Comparison of ENCODE assay signal across 8 cellular contexts in genomic region chr10:17643339-17643754, GRCh38. TPM values are rescaled to one million over a fixed set of nuclear protein-coding genes. Genes with fewer than 3 reads are reported as not detected.
DNase-seq lines count a peak whose midpoint lies in the region; ATAC-seq, FAIRE-seq and TF ChIP-seq lines count a peak whose summit lies in the region.

No MANE protein-coding gene starts in this region.

- H2AK5ac ChIP-seq in H1 (ENCODE audit: low read depth, low read length) = no peak overlapping the region

- H3K27me3 ChIP-seq in H1 (replicated peaks in 1 of 4; ENCODE audit: control insufficient read depth in 3 of 4, extremely low read depth in 1 of 4, insufficient read depth in 3 of 4, low read length in 3 of 4) = no peaks in the 10 kb centered on the region
- no peaks in the 10 kb centered on the region for H3K27me3 ChIP-seq in mononuclear cell (ENCODE audit: insufficient read depth, low read length)
- H3K27me3 ChIP-seq in uterus = no peaks in the 10 kb centered on the region

- CTCF ChIA-PET in H1 (lab: Charles Lee; ENCODE audit: partially characterized antibody) = interaction anchor here (1.3 to 1.6 kb wide), 3 partner anchors 20 to 94 kb away, joined by 4 to 5 read pairs (median 4); no protein-coding TSS in a partner anchor

- H4K20me1 ChIP-seq in H1 (replicated peaks in 1 of 2; ENCODE audit: control insufficient read depth in 1 of 2, insufficient read depth in 2 of 2, low read length in 2 of 2) = peaks cover 0 to 2% of the 10 kb centered on the region in 2 experiments

- TF ChIP-seq CTCF in H1 (IDR thresholded peaks at IDR 0.05; ENCODE audit: control extremely low read depth in 1 of 3, insufficient read depth in 1 of 3, low read depth in 1 of 3, low read length in 3 of 3) (no peak), uterus (IDR thresholded peaks at IDR 0.05) (no peak)

- H3K79me2 ChIP-seq in H1 (ENCODE audit: control insufficient read depth in 1 of 2, insufficient read depth in 2 of 2, low read length in 2 of 2) = peaks cover 17 to 64% of the 10 kb centered on the region in 2 experiments

- no peak overlapping the region for H2BK20ac ChIP-seq in H1 (ENCODE audit: low read length)

- H3K18ac ChIP-seq in H1 (ENCODE audit: extremely low read depth, low read length) = peak overlapping the region; percentile 42; the same call in 1 of the 2 replicates

- DNase-seq in ELR (ENCODE audit: low read depth) (peak; percentile 89), SW480 (ENCODE audit: low spot score) (peak; percentile 88), H1 (ENCODE audit: low read depth in 1 of 2, low spot score in 2 of 2) (no peak), uterus (peak in 1 of 2 donors; percentile 75), GF-D8 (lab: John Stamatoyannopoulos, UW) (no peak)

- no peak overlapping the region for H3K14ac ChIP-seq in H1 (ENCODE audit: insufficient read length)

- H4K91ac ChIP-seq in H1 (replicated peaks; ENCODE audit: insufficient read length, low read length) = no peak overlapping the region

- peak overlapping the region; percentile 22; the same call in 1 of the 2 replicates for H4K8ac ChIP-seq in H1 (ENCODE audit: extremely low read depth, insufficient read depth, low read length)

- no peak overlapping the region for H3K23ac ChIP-seq in H1 (ENCODE audit: insufficient read length)

- intact Hi-C loops in uterus (cut with DNase I; ENCODE audit: low total_unique reads) = no loop called here

- H2BK12ac ChIP-seq in H1 (ENCODE audit: low read depth, low read length) = no peak overlapping the region; the same call in 1 of the 2 replicates

- H4K5ac ChIP-seq in H1 (ENCODE audit: insufficient read length, low read depth, low read length) = peak overlapping the region; percentile 77

- TF ChIP-seq POLR2A in H1 (IDR thresholded peaks at IDR 0.05; ENCODE audit: control extremely low read depth in 1 of 2, low read depth in 2 of 2, low read length in 2 of 2) (no peak), uterus (IDR thresholded peaks at IDR 0.05) (no peak)

- peak overlapping the region; percentile 70 to 100 (median 92) for H3K9ac ChIP-seq in H1 (replicated peaks in 1 of 4; ENCODE audit: extremely low read depth in 1 of 4, low read depth in 3 of 4, low read length in 3 of 4)

- POLR2A ChIA-PET in H1 (lab: Charles Lee; ENCODE audit: partially characterized antibody) = interaction anchor here (0.9 to 3.8 kb wide), 15 partner anchors 9 to 61 kb away, joined by 3 to 29 read pairs (median 5); partner anchors contain the start of gene HACD1

- no peak overlapping the region for H2BK120ac ChIP-seq in H1 (replicated peaks; ENCODE audit: low read depth, low read length)

- no peaks in the 10 kb centered on the region for H3K79me1 ChIP-seq in H1 (ENCODE audit: low read depth, low read length)

- peak overlapping the region; percentile 100 for H2BK5ac ChIP-seq in H1 (ENCODE audit: low read depth, low read length)

- H3K56ac ChIP-seq in H1 (replicated peaks; ENCODE audit: insufficient read length, low read depth, low read length) = peak overlapping the region; percentile 43

- H3K4ac ChIP-seq in H1 (replicated peaks; ENCODE audit: insufficient read length, low read depth, low read length) = no peak overlapping the region

- peak overlapping the region; percentile 71 to 81 for H3K4me2 ChIP-seq in H1 (ENCODE audit: insufficient read depth in 1 of 2, low read depth in 2 of 2, low read length in 2 of 2)

- peaks cover 0 to 5% (median 1%) of the 10 kb centered on the region in 4 experiments; a peak in 4 of 7 replicates for H3K4me1 ChIP-seq in H1 (replicated peaks in 1 of 4; ENCODE audit: control insufficient read depth in 3 of 4, insufficient read depth in 4 of 4, low read length in 3 of 4)
- peaks cover 47% of the 10 kb centered on the region for H3K4me1 ChIP-seq in mononuclear cell (ENCODE audit: insufficient read depth, low read length)
- H3K4me1 ChIP-seq in uterus = peaks cover 12 to 17% of the 10 kb centered on the region in 2 donors

- TF ChIP-seq RAD21 in H1 (IDR thresholded peaks at IDR 0.05 in 1 of 2, conservative IDR thresholded peaks at IDR 0.05 in 1 of 2; ENCODE audit: low read depth in 2 of 2, low read length in 2 of 2) = no peak

- WGBS in H1 (ENCODE audit: extremely low coverage in 1 of 2, insufficient coverage in 1 of 2, insufficient read length in 1 of 2, insufficient replicate concordance in 2 of 2, low coverage in 1 of 2, low lambda C conversion rate in 2 of 2, missing lambda C conversion rate in 1 of 2), 2 experiments = 3% methylated on average over 13 of the region's 13 CpGs; no CpG with 5 or more reads in 1 of the 2 experiments

- no peaks in the 10 kb centered on the region for H3K9me3 ChIP-seq in H1 (ENCODE audit: insufficient read depth in 2 of 2, low read depth in 1 of 2, low read length in 1 of 2)
- no peaks in the 10 kb centered on the region for H3K9me3 ChIP-seq in mononuclear cell (ENCODE audit: low read depth, low read length)
- no peaks in the 10 kb centered on the region for H3K9me3 ChIP-seq in uterus

- TF ChIP-seq EP300 in H1 (IDR thresholded peaks at IDR 0.05; ENCODE audit: borderline replicate concordance in 1 of 2, low read depth in 2 of 2, low read length in 2 of 2) = no peak

- peak overlapping the region; percentile 99 for H3K27ac ChIP-seq in H1 (ENCODE audit: low read depth, low read length)
- H3K27ac ChIP-seq in uterus = peak overlapping the region; percentile 92 to 98

- ATAC-seq in GM19468 (IDR thresholded peaks at IDR 0.05; ENCODE audit: extremely low read depth, unreplicated experiment) = peak; percentile 3
- ATAC-seq in HG03520 (IDR thresholded peaks at IDR 0.05; ENCODE audit: unreplicated experiment) = peak; percentile 19

- H2AFZ ChIP-seq in H1 (ENCODE audit: low read length) = peak overlapping the region; percentile 81

- H3K4me3 ChIP-seq in H1 (ENCODE audit: extremely low read depth in 1 of 4, insufficient read depth in 2 of 4, low read depth in 3 of 4, low read length in 4 of 4) (peak overlapping the region; percentile 86 to 98 (median 96)), mononuclear cell (ENCODE audit: low read length) (peak overlapping the region; percentile 77), uterus (peak overlapping the region; percentile 67 to 92)

- H2BK15ac ChIP-seq in H1 (ENCODE audit: low read length) = no peak overlapping the region

- H3K36me3 ChIP-seq in H1 (ENCODE audit: control insufficient read depth in 2 of 4, insufficient read depth in 4 of 4, low read length in 3 of 4) (peaks cover 0 to 2% (median under 1%) of the 10 kb centered on the region in 4 experiments; a peak in 2 of 8 replicates), uterus (no peaks in the 10 kb centered on the region)

- FAIRE-seq in H1 (lab: Jason Lieb, UNC) = no peak

- H3K23me2 ChIP-seq in H1 (ENCODE audit: low read depth, low read length) = no peaks in the 10 kb centered on the region; the same call in 1 of the 2 replicates

TF ChIP-seq in H1, 55 proteins besides CTCF, POLR2A, EP300 and RAD21:
- peak; percentile 29; the same call in 1 of the 2 replicates for TF ChIP-seq MAX (IDR thresholded peaks at IDR 0.05)
- peak in 1 of 2 experiments; percentile 56; a peak in 1 of 4 replicates for TF ChIP-seq SIN3A (conservative IDR thresholded peaks at IDR 0.05 in 1 of 2, IDR thresholded peaks at IDR 0.05 in 1 of 2; ENCODE audit: low read depth in 1 of 2, low read length in 2 of 2)
- no peak for TF ChIP-seq TAF7 (optimal IDR thresholded peaks at IDR 0.05; ENCODE audit: borderline replicate concordance, low read depth, low read length)
- peak; percentile 66 for TF ChIP-seq SAP30 (IDR thresholded peaks at IDR 0.05; ENCODE audit: insufficient read depth, insufficient replicate concordance, low read length)

RNA-seq across cellular contexts. Expression of gene STAM, which starts 0.6 kb away (rescaled TPM):
- total RNA-seq in H1 (2021; fragmentation: NEBNext Ultra II Directional; extraction: Animal tissue kit (Norgen Biotek cat#: 25700)) = 27.8 and 29.7 TPM in 2 replicates
- 17.0 and 22.0 TPM in 2 replicates for polyA plus RNA-seq in H1 (2011; rRNA removed)
- 22.5 TPM for polyA plus RNA-seq in H1 (2011; cell fraction: cytosol; rRNA removed)
- polyA plus RNA-seq in H1 (2011; cell fraction: nucleus; rRNA removed) = 18.9 TPM
- 11.4 to 21.0 TPM (median 13.5 TPM) in 4 replicates for polyA plus RNA-seq in H1 (2012, experiment 1 of 2)
- 3.5 TPM for polyA plus RNA-seq in H1 (2012, experiment 2 of 2)
- 21.2 TPM for polyA plus RNA-seq in H1 (2013, experiment 1 of 2)
- 21.7 TPM for polyA plus RNA-seq in H1 (2013, experiment 2 of 2)
- polyA minus RNA-seq in H1 (2011; rRNA and poly(A)+ RNA removed) = 32.6 and 35.1 TPM in 2 replicates
- 15.3 TPM for polyA minus RNA-seq in H1 (2011; cell fraction: cytosol; rRNA and poly(A)+ RNA removed)
- polyA minus RNA-seq in H1 (2011; cell fraction: nucleus; rRNA and poly(A)+ RNA removed) = 46.6 TPM
- total RNA-seq in mononuclear cell = 51.2 TPM
- total RNA-seq in uterus = 10 to 100 TPM in 3 of 4 donors, 1 to 10 TPM in 1; 3.6 to 31.5 (median 19.9) TPM

RNA-seq across cellular contexts. Expression of gene HACD1, which starts 26.2 kb away (rescaled TPM):
- total RNA-seq in H1 (2021; fragmentation: NEBNext Ultra II Directional; extraction: Animal tissue kit (Norgen Biotek cat#: 25700)) = 30.8 and 32.6 TPM in 2 replicates
- 12.5 and 18.7 TPM in 2 replicates for polyA plus RNA-seq in H1 (2011; rRNA removed)
- polyA plus RNA-seq in H1 (2011; cell fraction: cytosol; rRNA removed) = 16.5 TPM
- 10.7 TPM for polyA plus RNA-seq in H1 (2011; cell fraction: nucleus; rRNA removed)
- polyA plus RNA-seq in H1 (2012, experiment 1 of 2) = 13.9 to 30.1 TPM (median 14.6 TPM) in 4 replicates
- polyA plus RNA-seq in H1 (2012, experiment 2 of 2) = 20.2 TPM
- polyA plus RNA-seq in H1 (2013, experiment 1 of 2) = 38.2 TPM
- 47.4 TPM for polyA plus RNA-seq in H1 (2013, experiment 2 of 2)
- polyA minus RNA-seq in H1 (2011; rRNA and poly(A)+ RNA removed) = 10.9 and 13.5 TPM in 2 replicates
- polyA minus RNA-seq in H1 (2011; cell fraction: cytosol; rRNA and poly(A)+ RNA removed) = 9.8 TPM
- polyA minus RNA-seq in H1 (2011; cell fraction: nucleus; rRNA and poly(A)+ RNA removed) = 15.1 TPM
- 0.84 TPM for total RNA-seq in mononuclear cell
- 10 to 100 TPM in 3 of 4 donors, 1 to 10 TPM in 1; 2.6 to 48.9 (median 18.4) TPM for total RNA-seq in uterus

Comparison
In these comparisons a context has a peak if more than half of its experiments do, and no peak if none do; other contexts are left out.
1. DNase-seq: peak in ELR (single experiment) and SW480 (single experiment); none in H1 (0 of 2) and GF-D8 (single experiment).
2. Peak in every context shown above with its lines, with median percentiles within 50 percentile points of each other: H3K4me3 ChIP-seq.